18 cellular contexts compared by ENCODE assay signal in the genomic region with DNA sequence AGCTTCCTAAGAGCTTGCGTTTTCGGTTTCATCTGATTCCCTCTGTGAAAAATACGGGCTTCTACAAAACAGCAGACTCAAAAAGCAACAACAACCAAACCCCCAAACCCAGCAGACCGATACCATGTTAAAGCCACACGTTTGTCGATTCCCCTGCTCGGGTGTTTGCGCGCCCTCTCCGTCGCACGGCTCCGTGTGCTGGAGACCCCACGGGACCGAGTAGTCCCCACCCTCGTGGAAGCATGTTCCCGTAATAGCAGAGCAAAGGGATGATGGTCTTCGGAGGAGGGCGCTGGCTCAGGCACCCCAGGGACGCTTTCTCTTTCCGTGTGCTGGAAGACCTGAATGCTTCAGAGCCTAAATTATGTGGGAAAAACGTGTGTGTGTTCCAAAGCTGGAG. TPM values are rescaled to one million over a fixed set of nuclear protein-coding genes. Genes with fewer than 3 reads are reported as not detected.
A peak's percentile ranks its signal among the peaks of the same experiment; 100 is the strongest.
DNase-seq lines count a peak whose midpoint lies in the region; ATAC-seq and TF ChIP-seq lines count a peak whose summit lies in the region.
"Had no signal": no experiment of that assay in that cellular context is flagged by ENCODE, and none has a peak within 500 bp of the region (broad histone marks: within the 10 kb centered on the region; RNA-seq: fewer than 3 reads in every experiment).

No MANE protein-coding gene starts in this region.

- peaks cover 8% of the 10 kb centered on the region for H3K4me1 ChIP-seq in parathyroid adenoma
- H3K4me1 ChIP-seq: A549, HAP-1 had no signal

- no peaks in the 10 kb centered on the region for H3K36me3 ChIP-seq in parathyroid adenoma (ENCODE audit: control insufficient read depth, insufficient read depth, low read length)
- H3K36me3 ChIP-seq: BE2C, HAP-1 had no signal

- H3K27me3 Mint-ChIP-seq in natural killer cell treated with Interleukin-12 subunit alpha and Interleukin-12 subunit beta and Interleukin-15 and Interleukin-18, amount 100 ng/mL, for 72 hours, result no peaks in the 10 kb centered on the region
- H3K27me3 Mint-ChIP-seq in natural killer cell (ENCODE audit: low read depth in 2 of 2), result no peaks in the 10 kb centered on the region
- no peaks in the 10 kb centered on the region for H3K27me3 Mint-ChIP-seq in central memory CD8-positive, alpha-beta T cell

- no peak overlapping the region for H2AFZ ChIP-seq in parathyroid adenoma

- H3K36me3 Mint-ChIP-seq in natural killer cell treated with Interleukin-12 subunit alpha and Interleukin-12 subunit beta and Interleukin-15 and Interleukin-18, amount 100 ng/mL, for 72 hours, result peaks cover 11% of the 10 kb centered on the region
- no peaks in the 10 kb centered on the region for H3K36me3 Mint-ChIP-seq in natural killer cell
- H3K36me3 Mint-ChIP-seq in central memory CD8-positive, alpha-beta T cell (ENCODE audit: insufficient read depth), result peaks cover 23% of the 10 kb centered on the region

- TF ChIP-seq CTCF in natural killer cell (IDR thresholded peaks at IDR 0.05) (no peak), parathyroid adenoma (IDR thresholded peaks at IDR 0.05) (no peak)

- H3K9me3 Mint-ChIP-seq in natural killer cell treated with Interleukin-12 subunit alpha and Interleukin-12 subunit beta and Interleukin-15 and Interleukin-18, amount 100 ng/mL, for 72 hours, result peaks cover 4% of the 10 kb centered on the region
- H3K9me3 Mint-ChIP-seq in natural killer cell, result peaks cover 2 to 3% of the 10 kb centered on the region in 2 donors
- peaks cover 5% of the 10 kb centered on the region for H3K9me3 Mint-ChIP-seq in central memory CD8-positive, alpha-beta T cell

- peak overlapping the region; percentile 81 for H3K27ac ChIP-seq in parathyroid adenoma
- H3K27ac ChIP-seq: A549 had no signal

- intact Hi-C loops in natural killer cell (cut with micrococcal nuclease), result no loop called here

- no peak overlapping the region for H3K9ac ChIP-seq in parathyroid adenoma

- no peaks in the 10 kb centered on the region for H3K9me3 ChIP-seq in parathyroid adenoma (ENCODE audit: control insufficient read depth, low read length)
- H3K9me3 ChIP-seq: A549, BE2C, HAP-1 had no signal

- no peak overlapping the region for H3K4me3 Mint-ChIP-seq in natural killer cell treated with Interleukin-12 subunit alpha and Interleukin-12 subunit beta and Interleukin-15 and Interleukin-18, amount 100 ng/mL, for 72 hours
- H3K4me3 Mint-ChIP-seq in natural killer cell, result no peak overlapping the region
- no peak overlapping the region for H3K4me3 Mint-ChIP-seq in central memory CD8-positive, alpha-beta T cell

- H3K4me2 ChIP-seq in parathyroid adenoma (ENCODE audit: low read length), result no peak overlapping the region
- H3K4me2 ChIP-seq: A549 had no signal

- DNase-seq in natural killer cell treated with Interleukin-12 subunit alpha and Interleukin-12 subunit beta and Interleukin-15 and Interleukin-18, amount 100 ng/mL, for 72 hours (ENCODE audit: low spot score), result peak; percentile 3
- no peak for DNase-seq in natural killer cell
- DNase-seq in central memory CD8-positive, alpha-beta T cell (ENCODE audit: low spot score in 2 of 2), result no peak
- no peak for DNase-seq in stimulated activated CD4-positive, alpha-beta T cell treated with anti-CD3 and anti-CD28 coated beads, Interleukin-2, amount 100 ng/mL, for 24 hours
- DNase-seq: BE2C, DMS53, GDM1, KG1, NCI-H1092 treated with DMSO at 0.1 percent for 48 hours, NCI-H1436 treated with DMSO at 0.1 percent for 48 hours, NCI-H1930, NCI-H748 treated with DMSO at 0.1 percent for 48 hours, SIG-M5 had no signal

- H3K79me2 ChIP-seq in parathyroid adenoma, result peaks cover 16% of the 10 kb centered on the region

- no peak for ATAC-seq in natural killer cell treated with Interleukin-12 subunit alpha and Interleukin-12 subunit beta and Interleukin-15 and Interleukin-18, amount 100 ng/mL, for 72 hours
- no peak for ATAC-seq in natural killer cell
- ATAC-seq in central memory CD8-positive, alpha-beta T cell (replicated peaks; ENCODE audit: extremely low read depth, poor library complexity, severe bottlenecking), result no peak
- no peak for ATAC-seq in GM18870 (IDR thresholded peaks at IDR 0.05; ENCODE audit: unreplicated experiment)
- ATAC-seq in HG03442 (IDR thresholded peaks at IDR 0.05; ENCODE audit: unreplicated experiment), result no peak
- ATAC-seq: A549 had no signal

- no peaks in the 10 kb centered on the region for H3K27me3 ChIP-seq in parathyroid adenoma (ENCODE audit: control insufficient read depth, insufficient read depth, low read length)
- H3K27me3 ChIP-seq: BE2C had no signal

- no peak overlapping the region for H3K27ac Mint-ChIP-seq in natural killer cell treated with Interleukin-12 subunit alpha and Interleukin-12 subunit beta and Interleukin-15 and Interleukin-18, amount 100 ng/mL, for 72 hours
- H3K27ac Mint-ChIP-seq in natural killer cell, result no peak overlapping the region
- peak overlapping the region; percentile 65 for H3K27ac Mint-ChIP-seq in central memory CD8-positive, alpha-beta T cell (ENCODE audit: low read depth)

- no peak overlapping the region for H3K4me3 ChIP-seq in parathyroid adenoma (ENCODE audit: low read depth, low read length)
- H3K4me3 ChIP-seq: A549, HAP-1 had no signal

- peaks cover 12 to 22% of the 10 kb centered on the region in 2 donors for H3K4me1 Mint-ChIP-seq in natural killer cell treated with Interleukin-12 subunit alpha and Interleukin-12 subunit beta and Interleukin-15 and Interleukin-18, amount 100 ng/mL, for 72 hours (ENCODE audit: low read depth in 2 of 2)
- peaks cover 7 to 19% of the 10 kb centered on the region in 2 donors for H3K4me1 Mint-ChIP-seq in natural killer cell
- peaks cover 44% of the 10 kb centered on the region for H3K4me1 Mint-ChIP-seq in central memory CD8-positive, alpha-beta T cell

RNA-seq across cellular contexts. Expression of gene AGPAT3, which starts 42.7 kb away (rescaled TPM):
- 100 to 1,000 TPM in 1 of 2 donors, 10 to 100 TPM in 1; 66.8 to 115 TPM for total RNA-seq in natural killer cell treated with Interleukin-12 subunit alpha and Interleukin-12 subunit beta and Interleukin-15 and Interleukin-18, amount 100 ng/mL, for 72 hours
- total RNA-seq in natural killer cell, result 10 to 100 TPM; 39.5 to 45.7 (median 42.3) TPM
